ENCODE assay signal across 23 cellular contexts in the genomic region with DNA sequence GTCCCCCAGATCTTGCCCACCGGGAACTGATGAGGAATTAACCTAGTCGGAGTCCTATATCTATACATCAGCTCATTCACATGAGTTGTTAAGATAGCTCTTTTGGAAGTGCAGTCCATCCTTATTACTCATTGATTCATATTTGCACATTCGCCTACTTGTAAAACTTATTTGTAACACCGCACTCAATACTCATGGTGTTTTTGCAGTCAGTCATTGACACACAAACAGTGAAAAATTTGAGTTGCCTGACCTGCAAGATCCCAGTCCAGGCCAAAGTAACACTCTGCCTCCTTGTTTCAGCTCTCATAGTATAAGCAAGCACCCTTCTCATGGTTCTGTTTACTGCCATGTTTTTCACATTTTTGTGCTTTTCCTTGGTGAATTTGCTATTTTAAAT.
"Had no signal": no experiment of that assay in that cellular context is flagged by ENCODE, and none has a peak within 500 bp of the region (broad histone marks: within the 10 kb centered on the region; RNA-seq: fewer than 3 reads in every experiment).

No MANE protein-coding gene starts in this region.

- H3K9me3 Mint-ChIP-seq: memory B cell; natural killer cell treated with Interleukin-12 subunit alpha and Interleukin-12 subunit beta and Interleukin-15 and Interleukin-18, amount 100 ng/mL, for 72 hours had no signal

- H3K36me3 ChIP-seq: colonic mucosa, lower lobe of right lung, prostate gland, thoracic aorta, transverse colon had no signal

- H3K27me3 Mint-ChIP-seq: natural killer cell treated with Interleukin-12 subunit alpha and Interleukin-12 subunit beta and Interleukin-15 and Interleukin-18, amount 100 ng/mL, for 72 hours had no signal

- DNase-seq: colonic mucosa; dermis blood vessel endothelial cell; erythroblast; foreskin keratinocyte; left cardiac atrium; left ventricle myocardium inferior; lower lobe of right lung; occipital lobe; spleen; stimulated activated CD4-positive, alpha-beta T cell treated with anti-CD3 and anti-CD28 coated beads, Interleukin-15, amount 100 ng/mL, for 24 hours; stimulated activated CD4-positive, alpha-beta T cell treated with anti-CD3 and anti-CD28 coated beads, Interleukin-1b, Interleukin-23, amount 100 ng/mL, for 48 hours; stimulated activated CD4-positive, alpha-beta T cell treated with anti-CD3 and anti-CD28 coated beads, Interleukin-4, amount 100 ng/mL, for 4 hours; stimulated activated naive CD4-positive, alpha-beta T cell; stomach; transverse colon had no signal

- ATAC-seq: foreskin keratinocyte; left cardiac atrium; lower lobe of right lung; natural killer cell treated with Interleukin-12 subunit alpha and Interleukin-12 subunit beta and Interleukin-15 and Interleukin-18, amount 100 ng/mL, for 72 hours; right lobe of liver had no signal

- H2AFZ ChIP-seq: hepatocyte, parathyroid adenoma had no signal

- H3K4me1 ChIP-seq: parathyroid adenoma, prostate gland, right lobe of liver had no signal

- H3K36me3 Mint-ChIP-seq: natural killer cell treated with Interleukin-12 subunit alpha and Interleukin-12 subunit beta and Interleukin-15 and Interleukin-18, amount 100 ng/mL, for 72 hours had no signal

- H3K4me3 Mint-ChIP-seq: memory B cell; mesothelial cell of epicardium; natural killer cell treated with Interleukin-12 subunit alpha and Interleukin-12 subunit beta and Interleukin-15 and Interleukin-18, amount 100 ng/mL, for 72 hours had no signal

- H3K9me3 ChIP-seq: colonic mucosa, left ventricle myocardium inferior, lower lobe of right lung, prostate gland, right lobe of liver, spleen, stomach, thoracic aorta, transverse colon had no signal

- H3K27ac ChIP-seq: colonic mucosa, foreskin keratinocyte, hepatocyte, left ventricle myocardium inferior, lower lobe of right lung, parathyroid adenoma, prostate gland, right lobe of liver, spleen, stomach, thoracic aorta, transverse colon had no signal

- H3K9ac ChIP-seq: parathyroid adenoma had no signal

- H3K79me2 ChIP-seq: hepatocyte had no signal

- H3K4me3 ChIP-seq: colonic mucosa, hepatocyte, left ventricle myocardium inferior, lower lobe of right lung, prostate gland, right lobe of liver, spleen, stomach, thoracic aorta, transverse colon had no signal

- H3K27me3 ChIP-seq: colonic mucosa, foreskin keratinocyte, hepatocyte, right lobe of liver, spleen, stomach, transverse colon had no signal

- H3K27ac Mint-ChIP-seq: memory B cell; mesothelial cell of epicardium; natural killer cell treated with Interleukin-12 subunit alpha and Interleukin-12 subunit beta and Interleukin-15 and Interleukin-18, amount 100 ng/mL, for 72 hours had no signal

- H3K4me2 ChIP-seq: hepatocyte had no signal
